In the genomic region with DNA sequence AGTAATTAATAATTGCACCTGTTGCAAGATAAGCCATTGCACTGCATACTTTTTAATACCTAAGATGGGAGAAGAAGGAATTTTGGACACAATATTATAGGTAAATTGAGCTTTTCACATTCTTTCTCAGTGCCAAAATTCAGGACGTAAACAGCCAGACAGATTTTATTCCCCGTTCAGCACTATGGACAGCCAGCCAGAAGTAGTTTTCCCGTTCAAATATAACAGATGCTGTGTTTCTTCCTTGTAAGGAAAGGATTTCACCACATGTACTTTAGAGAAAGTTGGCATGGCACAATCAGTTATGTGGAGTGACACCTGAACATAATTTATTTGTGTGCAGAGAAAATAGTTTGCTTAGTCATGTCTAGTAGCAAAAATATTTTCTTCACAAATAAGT, we compare ENCODE assay signal across 24 cellular contexts. TPM values are rescaled to one million over a fixed set of nuclear protein-coding genes. Genes with fewer than 3 reads are reported as not detected.
"Had no signal": no experiment of that assay in that cellular context is flagged by ENCODE, and none has a peak within 500 bp of the region (broad histone marks: within the 10 kb centered on the region; RNA-seq: fewer than 3 reads in every experiment).

No MANE protein-coding gene starts in this region.

- ATAC-seq: activated CD8-positive, alpha-beta T cell treated with anti-CD3 and anti-CD28 coated beads, Interleukin-2, amount 10 ng/mL, durations not matched to agents 7 days and 5 days; activated naive CD8-positive, alpha-beta T cell treated with anti-CD3 and anti-CD28 coated beads, Interleukin-2, amount 50 U/mL, for 24 hours; left colon; natural killer cell treated with Interleukin-12 subunit alpha and Interleukin-12 subunit beta and Interleukin-15 and Interleukin-18, amount 100 ng/mL, for 72 hours; pancreas had no signal

- H3K4me3 Mint-ChIP-seq: activated CD4-positive, alpha-beta T cell treated with anti-CD3 and anti-CD28 coated beads, Interleukin-2, amount 10 ng/mL, durations not matched to agents 7 days and 5 days; activated CD8-positive, alpha-beta T cell treated with anti-CD3 and anti-CD28 coated beads, Interleukin-2, amount 10 ng/mL, durations not matched to agents 7 days and 5 days; activated naive CD4-positive, alpha-beta T cell treated with anti-CD3 and anti-CD28 coated beads for 36 hours; activated naive CD8-positive, alpha-beta T cell treated with anti-CD3 and anti-CD28 coated beads, Interleukin-2, amount 50 U/mL, for 24 hours; activated T-cell treated with anti-CD3 and anti-CD28 coated beads, Interleukin-2, amount 50 U/mL, for 24 hours; dendritic cell treated with granulocyte-macrophage colony-stimulating factor and Interleukin-4, amounts not matched to agents 40 ng/mL and 50 ng/mL, for 4 days; natural killer cell treated with Interleukin-12 subunit alpha and Interleukin-12 subunit beta and Interleukin-15 and Interleukin-18, amount 100 ng/mL, for 72 hours had no signal

- H3K27ac Mint-ChIP-seq: activated CD4-positive, alpha-beta T cell treated with anti-CD3 and anti-CD28 coated beads, Interleukin-2, amount 10 ng/mL, durations not matched to agents 7 days and 5 days; activated CD8-positive, alpha-beta T cell treated with anti-CD3 and anti-CD28 coated beads, Interleukin-2, amount 10 ng/mL, durations not matched to agents 7 days and 5 days; activated naive CD4-positive, alpha-beta T cell treated with anti-CD3 and anti-CD28 coated beads for 36 hours; activated naive CD8-positive, alpha-beta T cell treated with anti-CD3 and anti-CD28 coated beads, Interleukin-2, amount 50 U/mL, for 24 hours; activated T-cell treated with anti-CD3 and anti-CD28 coated beads, Interleukin-2, amount 50 U/mL, for 24 hours; dendritic cell treated with granulocyte-macrophage colony-stimulating factor and Interleukin-4, amounts not matched to agents 40 ng/mL and 50 ng/mL, for 4 days; natural killer cell treated with Interleukin-12 subunit alpha and Interleukin-12 subunit beta and Interleukin-15 and Interleukin-18, amount 100 ng/mL, for 72 hours had no signal

- H3K4me1 Mint-ChIP-seq: activated CD4-positive, alpha-beta T cell treated with anti-CD3 and anti-CD28 coated beads, Interleukin-2, amount 10 ng/mL, durations not matched to agents 7 days and 5 days; activated naive CD8-positive, alpha-beta T cell treated with anti-CD3 and anti-CD28 coated beads, Interleukin-2, amount 50 U/mL, for 24 hours had no signal

- DNase-seq: activated CD4-positive, alpha-beta T cell treated with anti-CD3 and anti-CD28 coated beads, Interleukin-2, amount 10 ng/mL, durations not matched to agents 7 days and 5 days; activated CD4-positive, CD25-positive, alpha-beta regulatory T cell; activated CD8-positive, alpha-beta T cell treated with anti-CD3 and anti-CD28 coated beads, Interleukin-2, amount 10 ng/mL, durations not matched to agents 7 days and 5 days; activated naive CD4-positive, alpha-beta T cell treated with anti-CD3 and anti-CD28 coated beads for 36 hours; activated naive CD8-positive, alpha-beta T cell treated with anti-CD3 and anti-CD28 coated beads, Interleukin-2, amount 50 U/mL, for 24 hours; activated T-cell treated with anti-CD3 and anti-CD28 coated beads, Interleukin-2, amount 50 U/mL, for 24 hours; aorta; effector CD8-positive, alpha-beta T cell; foreskin melanocyte; glutamatergic neuron; hippocampal formation; left colon; lower lobe of right lung; pancreas; stimulated activated CD4-positive, alpha-beta T cell treated with anti-CD3 and anti-CD28 coated beads, Interleukin-12 subunit alpha, Interleukin-12 subunit beta, amount 100 ng/mL, for 4 hours; stimulated activated CD4-positive, alpha-beta T cell treated with anti-CD3 and anti-CD28 coated beads, Interleukin-1b, Interleukin-23, amount 100 ng/mL, for 48 hours; stimulated activated CD8-positive, alpha-beta memory T cell treated with anti-CD3 and anti-CD28 coated beads, Interleukin-4, amount 100 ng/mL, for 48 hours; stimulated activated naive CD4-positive, alpha-beta T cell treated with Interleukin-2 at 50 U/mL for 16 hours; T-helper 1 cell; T1000; thyroid gland had no signal

- H3K4me3 ChIP-seq: esophagus muscularis mucosa, lower lobe of right lung, pancreas, thyroid gland had no signal

- H3K36me3 Mint-ChIP-seq: natural killer cell treated with Interleukin-12 subunit alpha and Interleukin-12 subunit beta and Interleukin-15 and Interleukin-18, amount 100 ng/mL, for 72 hours had no signal

- H3K27me3 Mint-ChIP-seq: activated CD4-positive, alpha-beta T cell treated with anti-CD3 and anti-CD28 coated beads, Interleukin-2, amount 10 ng/mL, durations not matched to agents 7 days and 5 days; activated naive CD8-positive, alpha-beta T cell treated with anti-CD3 and anti-CD28 coated beads, Interleukin-2, amount 50 U/mL, for 24 hours; activated T-cell treated with anti-CD3 and anti-CD28 coated beads, Interleukin-2, amount 50 U/mL, for 24 hours; dendritic cell treated with granulocyte-macrophage colony-stimulating factor and Interleukin-4, amounts not matched to agents 40 ng/mL and 50 ng/mL, for 4 days; natural killer cell treated with Interleukin-12 subunit alpha and Interleukin-12 subunit beta and Interleukin-15 and Interleukin-18, amount 100 ng/mL, for 72 hours had no signal

- H3K9me3 Mint-ChIP-seq: activated CD4-positive, alpha-beta T cell treated with anti-CD3 and anti-CD28 coated beads, Interleukin-2, amount 10 ng/mL, durations not matched to agents 7 days and 5 days; activated naive CD4-positive, alpha-beta T cell treated with anti-CD3 and anti-CD28 coated beads for 36 hours; dendritic cell treated with granulocyte-macrophage colony-stimulating factor and Interleukin-4, amounts not matched to agents 40 ng/mL and 50 ng/mL, for 4 days had no signal

RNA-seq across cellular contexts. Expression of gene SEMA3E, which starts 34.8 kb away (rescaled TPM):
- total RNA-seq: activated CD4-positive, alpha-beta T cell treated with anti-CD3 and anti-CD28 coated beads, Interleukin-2, amount 10 ng/mL, durations not matched to agents 7 days and 5 days; activated CD8-positive, alpha-beta T cell treated with anti-CD3 and anti-CD28 coated beads, Interleukin-2, amount 10 ng/mL, durations not matched to agents 7 days and 5 days; activated naive CD4-positive, alpha-beta T cell treated with anti-CD3 and anti-CD28 coated beads for 36 hours; natural killer cell treated with Interleukin-12 subunit alpha and Interleukin-12 subunit beta and Interleukin-15 and Interleukin-18, amount 100 ng/mL, for 72 hours had no signal
